22 cellular contexts compared by ENCODE assay signal in genomic region chr13:88602786-88603777, GRCh38.
DNase-seq lines count a peak whose midpoint lies in the region; ATAC-seq, FAIRE-seq and TF ChIP-seq lines count a peak whose summit lies in the region.
"Had no signal": no experiment of that assay in that cellular context is flagged by ENCODE, and none has a peak within 500 bp of the region (broad histone marks: within the 10 kb centered on the region; RNA-seq: fewer than 3 reads in every experiment).

No MANE protein-coding gene starts in this region.

- H3K9me3 ChIP-seq in OCI-LY7 (ENCODE audit: low read length): no peaks in the 10 kb centered on the region
- peaks cover 0 to 20% (median 3%) of the 10 kb centered on the region in 11 donors for H3K9me3 ChIP-seq in heart right ventricle
- H3K9me3 ChIP-seq: Peyer's patch had no signal

- no peak overlapping the region for H2AFZ ChIP-seq in OCI-LY7 (ENCODE audit: low read length)

- no peaks in the 10 kb centered on the region for H3K36me3 Mint-ChIP-seq in mesothelial cell of epicardium
- H3K36me3 Mint-ChIP-seq: CD8-positive, alpha-beta memory T cell had no signal

- H3K9me2 ChIP-seq in OCI-LY7 (ENCODE audit: insufficient read depth, low read length): peaks cover 3% of the 10 kb centered on the region; the same call in 1 of the 2 replicates

- H3K4me1 ChIP-seq in OCI-LY7 (ENCODE audit: insufficient read depth, low read length, poor library complexity, severe bottlenecking): no peaks in the 10 kb centered on the region
- no peaks in the 10 kb centered on the region for H3K4me1 ChIP-seq in heart right ventricle
- H3K4me1 ChIP-seq: Peyer's patch had no signal

- ATAC-seq in GM21576 (IDR thresholded peaks at IDR 0.05; ENCODE audit: unreplicated experiment) (no peak), HG03442 (IDR thresholded peaks at IDR 0.05; ENCODE audit: unreplicated experiment) (no peak), heart right ventricle (no peak)
- ATAC-seq: GM12878 had no signal

- peaks cover 5% of the 10 kb centered on the region for H3K4me1 Mint-ChIP-seq in mesothelial cell of epicardium

- H4K20me1 ChIP-seq in OCI-LY7 (ENCODE audit: insufficient read depth, low read length): no peaks in the 10 kb centered on the region

- 64 to 69% methylated on average over 5 of the region's 5 CpGs for WGBS in heart right ventricle, 2 donors

- H3K4me2 ChIP-seq in OCI-LY7 (ENCODE audit: low read length): no peak overlapping the region

- H3K36me3 ChIP-seq in bronchial epithelial cell (ENCODE audit: control insufficient read depth, insufficient read depth, low read length): no peaks in the 10 kb centered on the region
- H3K36me3 ChIP-seq in OCI-LY7 (ENCODE audit: insufficient read depth, low read length): no peaks in the 10 kb centered on the region
- H3K36me3 ChIP-seq in heart right ventricle: no peaks in the 10 kb centered on the region
- H3K36me3 ChIP-seq: Peyer's patch had no signal

- peak; percentile 39 for DNase-seq in NCI-H82 treated with DMSO at 0.1 percent for 48 hours (lab: John Stamatoyannopoulos, UW; ENCODE audit: unreplicated experiment)
- peak; percentile 75 for DNase-seq in bronchial epithelial cell (ENCODE audit: low read depth)
- DNase-seq in mesothelial cell of epicardium (ENCODE audit: low spot score in 2 of 2, unreplicated experiment in 2 of 2): peak in 1 of 2 experiments; percentile 39
- no peak for DNase-seq in OCI-LY7 (ENCODE audit: low spot score)
- no peak for DNase-seq in heart right ventricle
- DNase-seq: Calu3; CD8-positive, alpha-beta memory T cell; DMS79; GOT3; MM.1S; NCI-H1048; NCI-H1417 treated with DMSO at 0.1 percent for 48 hours; NCI-H187; NCI-H510A; NK-92 treated with Interleukin-12 subunit alpha and Interleukin-12 subunit beta, amount 100 ng/mL, for 24 hours; Peyer's patch had no signal

- no TSS peak for BruUV-seq in OCI-LY7 (replicated peaks; lab: Mats Ljungman, UMichigan)

- peaks cover 11% of the 10 kb centered on the region for H3K9me3 Mint-ChIP-seq in mesothelial cell of epicardium

- no peaks in the 10 kb centered on the region for H3K27me3 Mint-ChIP-seq in mesothelial cell of epicardium (ENCODE audit: low read depth)
- H3K27me3 Mint-ChIP-seq: CD8-positive, alpha-beta memory T cell had no signal

- H3K27me3 ChIP-seq in bronchial epithelial cell (ENCODE audit: control insufficient read depth, insufficient read depth, low read length): no peaks in the 10 kb centered on the region
- H3K27me3 ChIP-seq in heart right ventricle: no peaks in the 10 kb centered on the region
- H3K27me3 ChIP-seq: Peyer's patch had no signal

- POLR2A ChIA-PET in OCI-LY7 (lab: Charles Lee): no interaction called here

- H3K27ac Mint-ChIP-seq in mesothelial cell of epicardium: peak overlapping the region; percentile 35
- H3K27ac Mint-ChIP-seq: CD8-positive, alpha-beta memory T cell had no signal

- H3K4me3 ChIP-seq in bronchial epithelial cell (ENCODE audit: low read depth, low read length) (no peak overlapping the region), OCI-LY7 (ENCODE audit: low read depth, low read length, poor library complexity, severe bottlenecking) (no peak overlapping the region), heart right ventricle (no peak overlapping the region)
- H3K4me3 ChIP-seq: GM12878, Peyer's patch had no signal

- no peaks in the 10 kb centered on the region for H3K79me2 ChIP-seq in OCI-LY7 (ENCODE audit: insufficient read depth, low read depth, low read length)

- peak; percentile 72 for FAIRE-seq in G401.6 (lab: Jason Lieb, UNC)
- FAIRE-seq in bronchial epithelial cell (lab: Jason Lieb, UNC): no peak
- FAIRE-seq: A204.1, GM12878 had no signal

- CTCF ChIA-PET in OCI-LY7 (lab: Charles Lee; ENCODE audit: unreplicated experiment): no interaction called here

- TF ChIP-seq CTCF in bronchial epithelial cell (IDR thresholded peaks at IDR 0.05; ENCODE audit: insufficient read depth, low read length, severe bottlenecking) (no peak), mesothelial cell of epicardium (IDR thresholded peaks at IDR 0.05; ENCODE audit: unreplicated experiment) (no peak), OCI-LY7 (conservative IDR thresholded peaks at IDR 0.05; ENCODE audit: low read length) (no peak), heart right ventricle (IDR thresholded peaks at IDR 0.05) (no peak)

- intact Hi-C loops in OCI-LY7 (cut with micrococcal nuclease; ENCODE audit: unreplicated experiment): no loop called here
- intact Hi-C loops in heart right ventricle (cut with DNase I): no loop called here

- H3K4me3 Mint-ChIP-seq in mesothelial cell of epicardium: no peak overlapping the region
- H3K4me3 Mint-ChIP-seq: CD8-positive, alpha-beta memory T cell had no signal

- H3K27ac ChIP-seq in OCI-LY7 (ENCODE audit: low read depth, low read length, poor library complexity, severe bottlenecking): no peak overlapping the region
- no peak overlapping the region for H3K27ac ChIP-seq in heart right ventricle
- H3K27ac ChIP-seq: C4-2B, Peyer's patch had no signal

Comparison
In these comparisons a context has a peak if more than half of its experiments do, and no peak if none do; other contexts are left out.
1. DNase-seq: peak in NCI-H82 treated with DMSO at 0.1 percent for 48 hours (single experiment) and bronchial epithelial cell (single experiment); none in OCI-LY7 (single experiment) and heart right ventricle (0 of 2).